Comparison of ENCODE assay signal across 14 cellular contexts in genomic region chr17:17545031-17545820, GRCh38. TPM values are rescaled to one million over a fixed set of nuclear protein-coding genes. Genes with fewer than 3 reads are reported as not detected.
DNase-seq lines count a peak whose midpoint lies in the region; ATAC-seq and TF ChIP-seq lines count a peak whose summit lies in the region.
"Had no signal": no experiment of that assay in that cellular context is flagged by ENCODE, and none has a peak within 500 bp of the region (broad histone marks: within the 10 kb centered on the region; RNA-seq: fewer than 3 reads in every experiment).

No MANE protein-coding gene starts in this region.

- H4K20me1 ChIP-seq in smooth muscle cell (ENCODE audit: low read depth) = no peaks in the 10 kb centered on the region

- 78% methylated on average over 20 of the region's 20 CpGs for WGBS in smooth muscle cell (ENCODE audit: low lambda C conversion rate)
- 82 to 91% methylated on average over 4 to 16 of the region's 20 CpGs for WGBS in transverse colon (ENCODE audit: low coverage in 1 of 2), 2 donors

- no peaks in the 10 kb centered on the region for H3K36me3 ChIP-seq in smooth muscle cell (ENCODE audit: low read depth)
- no peaks in the 10 kb centered on the region for H3K36me3 ChIP-seq in transverse colon

- ATAC-seq in left cardiac atrium (peak; percentile 19 to 61), HG02885 (IDR thresholded peaks at IDR 0.05; ENCODE audit: poor library complexity, unreplicated experiment) (no peak)

- no peak overlapping the region for H3K27ac ChIP-seq in smooth muscle cell (ENCODE audit: low read depth)
- H3K27ac ChIP-seq in transverse colon = no peak overlapping the region

- intact Hi-C loops in left cardiac atrium (cut with DNase I) = loop anchor here in 1 of 2 donors (5.0 kb wide), 1 partner anchor 48 kb away; the partner anchor contains the start of gene RASD1
- intact Hi-C loops in transverse colon (cut with DNase I; ENCODE audit: low total_unique reads) = no loop called here

- H3K4me1 ChIP-seq in smooth muscle cell (ENCODE audit: low read depth) = no peaks in the 10 kb centered on the region
- H3K4me1 ChIP-seq in transverse colon = peaks cover 0 to 2% (median 0%) of the 10 kb centered on the region in 4 donors

- TF ChIP-seq CTCF in smooth muscle cell (IDR thresholded peaks at IDR 0.05; ENCODE audit: borderline replicate concordance, insufficient read depth, poor library complexity, severe bottlenecking) (no peak), transverse colon (IDR thresholded peaks at IDR 0.05) (no peak)

- H3K9me3 ChIP-seq in smooth muscle cell (replicated peaks; ENCODE audit: low read depth) (no peaks in the 10 kb centered on the region), transverse colon (no peaks in the 10 kb centered on the region)

- TF ChIP-seq POLR2A in transverse colon (IDR thresholded peaks at IDR 0.05) = no peak

- H3K4me3 ChIP-seq in smooth muscle cell (no peak overlapping the region), transverse colon (no peak overlapping the region)

- peak overlapping the region; percentile 23 for H3K4me2 ChIP-seq in smooth muscle cell

- H3K27me3 ChIP-seq in smooth muscle cell (ENCODE audit: low read depth) (no peaks in the 10 kb centered on the region), transverse colon (no peaks in the 10 kb centered on the region)

- no peak overlapping the region for H3K9ac ChIP-seq in smooth muscle cell (ENCODE audit: low read depth)

- no peak for TF ChIP-seq EP300 in transverse colon (IDR thresholded peaks at IDR 0.05; ENCODE audit: low read depth)

- no peaks in the 10 kb centered on the region for H3F3A ChIP-seq in smooth muscle cell (ENCODE audit: low read depth)

- DNase-seq in GM04504 (ENCODE audit: low read depth) (peak; percentile 28), astrocyte of the hippocampus (ENCODE audit: low read depth, low spot score) (peak; percentile 84), left cardiac atrium (peak; percentile 62), smooth muscle cell (lab: John Stamatoyannopoulos, UW; ENCODE audit: unreplicated experiment) (no peak), transverse colon (no peak)
- DNase-seq in stimulated activated CD4-positive, alpha-beta T cell treated with anti-CD3 and anti-CD28 coated beads, Interleukin-12 subunit alpha, Interleukin-12 subunit beta, amount 100 ng/mL, for 4 hours = no peak
- DNase-seq in effector CD4-positive, alpha-beta T cell = no peak
- DNase-seq: activated CD4-positive, alpha-beta T cell treated with anti-CD3 and anti-CD28 coated beads, Interleukin-2, amount 50 U/mL, for 4 hours; CD4-positive, alpha-beta T cell; HCEC 1CT; Kasumi-1; NCI-H187; NCI-H774 had no signal

- in situ Hi-C loops in transverse colon (cut with MboI; ENCODE audit: low pct_ligation_motif_present in 1 of 4, low pct_unique_long_range_greater_than_20kb in 1 of 4, low sequenced_read_pairs in 3 of 4) = no loop called here

- H3K79me2 ChIP-seq in smooth muscle cell (ENCODE audit: low read depth) = no peaks in the 10 kb centered on the region

- no peak overlapping the region for H2AFZ ChIP-seq in smooth muscle cell (ENCODE audit: low read depth)

RNA-seq across cellular contexts. Expression of gene PEMT, which starts 46.3 kb away (rescaled TPM):
- 10 to 100 TPM; 28.1 to 36.5 TPM for total RNA-seq in left cardiac atrium
- 39.0 and 43.8 TPM in 2 replicates for total RNA-seq in smooth muscle cell
- 69.4 and 69.9 TPM in 2 replicates for polyA plus RNA-seq in smooth muscle cell
- 10 to 100 TPM in 2 of 4 donors, 1 to 10 TPM in 2; 3.2 to 10.2 (median 7.1) TPM for total RNA-seq in transverse colon

RNA-seq across cellular contexts. Expression of gene RASD1, which starts 49.0 kb away (rescaled TPM):
- total RNA-seq in left cardiac atrium = 10 to 100 TPM; 35.3 to 55.1 TPM
- 1.4 and 5.0 TPM in 2 replicates for total RNA-seq in smooth muscle cell
- polyA plus RNA-seq in smooth muscle cell = 5.7 and 8.1 TPM in 2 replicates
- 10 to 100 TPM; 23.5 to 83.8 (median 61.3) TPM for total RNA-seq in transverse colon

Comparison
In these comparisons a context has a peak if more than half of its experiments do, and no peak if none do; other contexts are left out.
1. DNase-seq: peak in GM04504 (single experiment), astrocyte of the hippocampus (single experiment) and left cardiac atrium (single experiment); none in smooth muscle cell (single experiment), stimulated activated CD4-positive, alpha-beta T cell treated with anti-CD3 and anti-CD28 coated beads, Interleukin-12 subunit alpha, Interleukin-12 subunit beta, amount 100 ng/mL, for 4 hours (single experiment), effector CD4-positive, alpha-beta T cell (single experiment) and transverse colon (single experiment).